In the genomic region with DNA sequence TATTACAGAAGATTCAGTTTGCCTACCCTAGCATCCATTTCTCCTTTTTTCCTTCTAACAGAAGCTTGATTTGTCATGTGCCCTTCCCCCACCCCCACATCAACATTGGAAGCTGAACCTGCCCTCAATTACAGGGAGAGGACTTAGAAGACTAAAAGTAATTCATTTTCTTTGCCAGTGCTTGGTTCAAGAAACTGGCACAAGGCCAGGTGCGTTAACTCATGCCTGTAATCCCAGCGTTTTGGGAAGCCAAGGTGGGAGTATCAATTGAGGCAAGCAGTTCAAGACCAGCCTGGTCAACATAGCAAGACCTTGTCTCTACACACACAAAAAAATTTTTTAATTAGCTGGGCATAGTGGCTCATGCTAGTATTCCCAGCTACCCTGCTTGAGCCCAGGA, we compare ENCODE assay signal across 17 cellular contexts. TPM values are rescaled to one million over a fixed set of nuclear protein-coding genes. Genes with fewer than 3 reads are reported as not detected.
DNase-seq lines count a peak whose midpoint lies in the region; FAIRE-seq and TF ChIP-seq lines count a peak whose summit lies in the region.
"Had no signal": no experiment of that assay in that cellular context is flagged by ENCODE, and none has a peak within 500 bp of the region (broad histone marks: within the 10 kb centered on the region; RNA-seq: fewer than 3 reads in every experiment).

No MANE protein-coding gene starts in this region.

- DNase-seq in NCI-H2227 (lab: John Stamatoyannopoulos, UW; ENCODE audit: unreplicated experiment): peak; percentile 3
- no peak for DNase-seq in NCI-H2227 treated with DMSO at 0.1 percent for 48 hours (lab: John Stamatoyannopoulos, UW)
- no peak for DNase-seq in GM12891 (ENCODE audit: insufficient read length, low spot score)
- DNase-seq in left kidney (ENCODE audit: low read depth, low spot score): peak; percentile 2
- DNase-seq in NCI-H1105 (lab: John Stamatoyannopoulos, UW): no peak
- DNase-seq: BE2C; C1 segment of cervical spinal cord; Caco-2; CD4-positive, CD25-positive, alpha-beta regulatory T cell; DND-41; EL; IMR-90; KG1 had no signal

- TF ChIP-seq RAD21 in Ishikawa (IDR thresholded peaks at IDR 0.05; ENCODE audit: low read depth): no peak

- TF ChIP-seq POLR2A in GM12891 (IDR thresholded peaks at IDR 0.05; ENCODE audit: low read depth, low read length): no peak

- peak; percentile 43 for FAIRE-seq in GM12891 (lab: Jason Lieb, UNC)
- FAIRE-seq: D721Med, GM12878, GM19239 had no signal

- no peak for TF ChIP-seq EP300 in Ishikawa (IDR thresholded peaks at IDR 0.05; ENCODE audit: borderline replicate concordance)

TF ChIP-seq in GM12891, 5 proteins besides CTCF, POLR2A, EP300 and RAD21:
- no peak for TF ChIP-seq TAF1 (IDR thresholded peaks at IDR 0.05; ENCODE audit: low read depth, low read length)
- TF ChIP-seq PAX5 (IDR thresholded peaks at IDR 0.05; ENCODE audit: insufficient read depth, low read length, severe bottlenecking): no peak
- TF ChIP-seq POLR2AphosphoS5 (IDR thresholded peaks at IDR 0.05; ENCODE audit: low read depth, low read length): no peak
- no peak for TF ChIP-seq POU2F2 (IDR thresholded peaks at IDR 0.05; ENCODE audit: low read depth, low read length)
- no peak for TF ChIP-seq SPI1 (IDR thresholded peaks at IDR 0.05; ENCODE audit: low read depth, low read length)

TF ChIP-seq in Ishikawa, 13 proteins besides CTCF, POLR2A, EP300 and RAD21:
- peak; percentile 45; the same call in 1 of the 2 replicates for TF ChIP-seq NFIC (IDR thresholded peaks at IDR 0.05)
- no peak for TF ChIP-seq TCF12 (IDR thresholded peaks at IDR 0.05; ENCODE audit: low read depth)

RNA-seq across cellular contexts. Expression of a gene that starts 32.6 kb away (rescaled TPM):
- 2.1 TPM for polyA plus RNA-seq in GM12891 (2012; ENCODE audit: low read depth, missing spikeins)

RNA-seq across cellular contexts. Expression of a gene that starts 54.1 kb away (rescaled TPM):
- polyA plus RNA-seq in GM12891 (2012; ENCODE audit: low read depth, missing spikeins): 7.1 TPM

Comparison
In these comparisons a context has a peak if more than half of its experiments do, and no peak if none do; other contexts are left out.
1. DNase-seq: peak in NCI-H2227 (single experiment) and left kidney (single experiment); none in NCI-H2227 treated with DMSO at 0.1 percent for 48 hours (single experiment), GM12891 (single experiment) and NCI-H1105 (single experiment).